In genomic region chr7:30285067-30285530, GRCh38 we compare ENCODE assay signal across 8 cellular contexts. TPM values are rescaled to one million over a fixed set of nuclear protein-coding genes. Genes with fewer than 3 reads are reported as not detected.
DNase-seq lines count a peak whose midpoint lies in the region; ATAC-seq, FAIRE-seq and TF ChIP-seq lines count a peak whose summit lies in the region.

No MANE protein-coding gene starts in this region.

- peak overlapping the region in 1 of 2 donors; percentile 38 for H3K9ac ChIP-seq in liver (ENCODE audit: low read depth in 1 of 2, low read length in 2 of 2)

- FAIRE-seq in GM19239 (lab: Jason Lieb, UNC) = no peak

- H3K27ac ChIP-seq in VCaP = peak overlapping the region; percentile 86
- H3K27ac ChIP-seq in liver (ENCODE audit: low read depth in 1 of 2, low read length in 2 of 2) = peak overlapping the region; percentile 90 to 97

- peak overlapping the region; percentile 84 for H3K27ac Mint-ChIP-seq in stimulated activated effector memory CD8-positive, alpha-beta T cell treated with anti-CD3 and anti-CD28 coated beads, Interleukin-12 subunit alpha, Interleukin-12 subunit beta, amount 100 ng/mL, for 72 hours

- H3K27me3 ChIP-seq in liver (ENCODE audit: control insufficient read depth in 4 of 4, insufficient read depth in 4 of 4, low read length in 3 of 4) = no peaks in the 10 kb centered on the region

- no peak for TF ChIP-seq RAD21 in liver (IDR thresholded peaks at IDR 0.05)

- ATAC-seq in HG03280 (IDR thresholded peaks at IDR 0.05; ENCODE audit: unreplicated experiment) = peak; percentile 16
- ATAC-seq in stimulated activated effector memory CD8-positive, alpha-beta T cell treated with anti-CD3 and anti-CD28 coated beads, Interleukin-12 subunit alpha, Interleukin-12 subunit beta, amount 100 ng/mL, for 72 hours = peak; percentile 2

- under 1% methylated on average over 72 of the region's 72 CpGs for WGBS in liver

- peak overlapping the region; percentile 39 to 97 (median 95) for H3K4me3 ChIP-seq in liver (ENCODE audit: low read depth in 1 of 3, low read length in 3 of 3)

- DNase-seq in AG08396 (ENCODE audit: low spot score) = peak; percentile 36
- peak; percentile 15 for DNase-seq in GM19239 (ENCODE audit: insufficient read length, low spot score)
- DNase-seq in cerebellar cortex (ENCODE audit: low spot score) = peak; percentile 25
- DNase-seq in stimulated activated effector memory CD8-positive, alpha-beta T cell treated with anti-CD3 and anti-CD28 coated beads, Interleukin-12 subunit alpha, Interleukin-12 subunit beta, amount 100 ng/mL, for 72 hours (ENCODE audit: low spot score in 2 of 2) = no peak
- DNase-seq in NCI-H1694 (lab: John Stamatoyannopoulos, UW) = no peak

- peaks cover 17% of the 10 kb centered on the region for H3K36me3 Mint-ChIP-seq in stimulated activated effector memory CD8-positive, alpha-beta T cell treated with anti-CD3 and anti-CD28 coated beads, Interleukin-12 subunit alpha, Interleukin-12 subunit beta, amount 100 ng/mL, for 72 hours

- H3K4me1 ChIP-seq in liver (ENCODE audit: control insufficient read depth in 4 of 4, insufficient read depth in 4 of 4, low read length in 3 of 4) = peaks cover 0 to 14% (median 5%) of the 10 kb centered on the region in 4 donors

- H3K4me1 Mint-ChIP-seq in stimulated activated effector memory CD8-positive, alpha-beta T cell treated with anti-CD3 and anti-CD28 coated beads, Interleukin-12 subunit alpha, Interleukin-12 subunit beta, amount 100 ng/mL, for 72 hours = peaks cover 54% of the 10 kb centered on the region

- H3K36me3 ChIP-seq in liver (ENCODE audit: control insufficient read depth in 4 of 4, insufficient read depth in 3 of 4, low read depth in 1 of 4, low read length in 3 of 4) = no peaks in the 10 kb centered on the region

- TF ChIP-seq CTCF in VCaP (conservative IDR thresholded peaks at IDR 0.05) (0 out of 2 replicates have a peak, but pooled peaks have one; percentile 7), liver (IDR thresholded peaks at IDR 0.05; ENCODE audit: low read depth, low read length, missing input control) (no peak)

- no peaks in the 10 kb centered on the region for H3K9me3 ChIP-seq in liver (ENCODE audit: control insufficient read depth in 4 of 4, low read length in 3 of 4)

- H3K4me3 Mint-ChIP-seq in stimulated activated effector memory CD8-positive, alpha-beta T cell treated with anti-CD3 and anti-CD28 coated beads, Interleukin-12 subunit alpha, Interleukin-12 subunit beta, amount 100 ng/mL, for 72 hours = peak overlapping the region; percentile 71

- no peaks in the 10 kb centered on the region for H3K9me3 Mint-ChIP-seq in stimulated activated effector memory CD8-positive, alpha-beta T cell treated with anti-CD3 and anti-CD28 coated beads, Interleukin-12 subunit alpha, Interleukin-12 subunit beta, amount 100 ng/mL, for 72 hours

TF ChIP-seq in liver, 16 proteins besides CTCF, POLR2A, EP300 and RAD21:
- TF ChIP-seq HNF4G (IDR thresholded peaks at IDR 0.05) (no peak), SP1 (IDR thresholded peaks at IDR 0.05) (no peak), GABPA (IDR thresholded peaks at IDR 0.05 in 1 of 2, conservative IDR thresholded peaks at IDR 0.05 in 1 of 2) (no peak), FOXA2 (IDR thresholded peaks at IDR 0.05) (no peak), ATF3 (IDR thresholded peaks at IDR 0.05) (no peak), RXRA (IDR thresholded peaks at IDR 0.05) (no peak), FOXA1 (IDR thresholded peaks at IDR 0.05) (no peak), EGR1 (IDR thresholded peaks at IDR 0.05; ENCODE audit: low read depth in 2 of 2) (no peak), ZBTB33 (IDR thresholded peaks at IDR 0.05) (no peak), MAX (IDR thresholded peaks at IDR 0.05) (no peak), JUND (IDR thresholded peaks at IDR 0.05) (no peak)
TF ChIP-seq in liver: peak in this region for 0.

RNA-seq across cellular contexts. Expression of gene ZNRF2, which starts 0.7 kb away (rescaled TPM):
- total RNA-seq in liver = 10 to 100 TPM; 16.6 to 30.0 TPM
- polyA plus RNA-seq in liver = 1 to 10 TPM; 6.9 to 8.8 TPM

Comparison
In these comparisons a context has a peak if more than half of its experiments do, and no peak if none do; other contexts are left out.
1. DNase-seq: peak in AG08396 (single experiment), GM19239 (single experiment) and cerebellar cortex (single experiment); none in stimulated activated effector memory CD8-positive, alpha-beta T cell treated with anti-CD3 and anti-CD28 coated beads, Interleukin-12 subunit alpha, Interleukin-12 subunit beta, amount 100 ng/mL, for 72 hours (0 of 2) and NCI-H1694 (single experiment).